Comparison of ENCODE assay signal across 8 cellular contexts in the genomic region with DNA sequence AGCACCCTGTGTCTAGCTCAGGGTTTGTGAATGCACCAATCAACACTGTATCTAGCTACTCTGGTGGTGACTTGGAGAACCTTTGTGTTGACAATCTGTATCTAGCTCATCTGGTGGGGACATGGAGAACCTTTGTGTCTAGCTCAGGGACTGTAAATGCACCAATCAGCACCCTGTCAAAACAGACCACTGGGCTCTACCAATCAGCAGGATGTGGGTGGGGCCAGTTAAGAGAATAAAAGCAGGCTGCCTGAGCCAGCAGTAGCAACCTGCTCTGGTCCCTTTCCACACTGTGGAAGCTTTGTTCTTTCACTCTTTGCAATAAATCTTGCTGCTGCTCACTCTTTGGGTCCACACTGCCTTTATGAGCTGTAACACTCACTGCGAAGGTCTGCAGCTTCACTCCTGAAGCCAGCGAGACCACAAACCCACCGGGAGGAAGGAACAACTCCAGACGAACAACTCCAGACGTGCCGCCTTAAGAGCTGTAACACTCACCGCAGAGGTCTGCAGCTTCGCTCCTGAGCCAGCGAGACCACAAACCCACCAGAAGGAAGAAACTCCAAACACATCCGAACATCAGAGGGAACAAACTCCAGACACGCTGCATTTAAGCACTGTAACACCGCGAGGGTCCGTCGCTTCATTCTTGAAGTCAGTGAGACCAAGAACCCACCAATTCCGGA. TPM values are rescaled to one million over a fixed set of nuclear protein-coding genes. Genes with fewer than 3 reads are reported as not detected.
DNase-seq lines count a peak whose midpoint lies in the region; TF ChIP-seq lines count a peak whose summit lies in the region.
"Not testable (repeated sequence)": the region's sequence is repeated elsewhere in the genome, so short reads cannot be mapped to it uniquely, and the experiment has no call there.

No MANE protein-coding gene starts in this region.

- H3K27me3 Mint-ChIP-seq in H9 (ENCODE audit: low read depth); activated CD4-positive, alpha-beta T cell treated with anti-CD3 and anti-CD28 coated beads, Interleukin-2, amount 10 ng/mL, durations not matched to agents 7 days and 5 days; activated T-helper 1 cell treated with anti-CD3 and anti-CD28 coated beads, Interleukin-12 subunit alpha, Interleukin-12 subunit beta, Interleukin-2, Interleukin-4 antibody, amounts not matched to agents 30 ng/mL and 10 ng/mL and 1 ng/mL, durations not matched to agents 14 hours and 24 hours and 36 hours (ENCODE audit: insufficient read depth); MCF 10A (ENCODE audit: insufficient read depth, unreplicated experiment): not testable (repeated sequence)

- no CpG with 5 or more reads among the region's 16 CpGs for WGBS in H9 (ENCODE audit: extremely low coverage, insufficient read length, low lambda C conversion rate)
- 85% methylated on average over 16 of the region's 16 CpGs for WGBS in mesenchymal stem cell

- H3K4me1 ChIP-seq in BLaER1 (peaks cover 30% of the 10 kb centered on the region), mesenchymal stem cell (ENCODE audit: control insufficient read depth, insufficient read depth, low read depth, low read length) (peaks cover 23% of the 10 kb centered on the region)
- not testable (repeated sequence) for H3K4me1 ChIP-seq in H9 (ENCODE audit: insufficient read depth, low read length)

- not testable (repeated sequence) for H4K5ac ChIP-seq in H9 (ENCODE audit: insufficient read length, low read depth, low read length)

- not testable (repeated sequence) for H3K4ac ChIP-seq in H9 (ENCODE audit: low read depth, low read length); mesenchymal stem cell (ENCODE audit: low read depth in 1 of 2, low read length in 2 of 2)

- H3K4me3 Mint-ChIP-seq in H9; MCF 10A (ENCODE audit: unreplicated experiment): not testable (repeated sequence)
- H3K4me3 Mint-ChIP-seq in activated CD4-positive, alpha-beta T cell treated with anti-CD3 and anti-CD28 coated beads, Interleukin-2, amount 10 ng/mL, durations not matched to agents 7 days and 5 days, result peak overlapping the region; percentile 43
- H3K4me3 Mint-ChIP-seq in activated T-helper 1 cell treated with anti-CD3 and anti-CD28 coated beads, Interleukin-12 subunit alpha, Interleukin-12 subunit beta, Interleukin-2, Interleukin-4 antibody, amounts not matched to agents 30 ng/mL and 10 ng/mL and 1 ng/mL, durations not matched to agents 14 hours and 24 hours and 36 hours, result peak overlapping the region; percentile 56

- DNase-seq in H9; activated T-helper 1 cell treated with anti-CD3 and anti-CD28 coated beads, Interleukin-12 subunit alpha, Interleukin-12 subunit beta, Interleukin-2, Interleukin-4 antibody, amounts not matched to agents 30 ng/mL and 10 ng/mL and 1 ng/mL, durations not matched to agents 14 hours and 24 hours and 36 hours (ENCODE audit: low spot score); MCF 10A (ENCODE audit: unreplicated experiment); mesenchymal stem cell: not testable (repeated sequence)
- DNase-seq in activated CD4-positive, alpha-beta T cell treated with anti-CD3 and anti-CD28 coated beads, Interleukin-2, amount 10 ng/mL, durations not matched to agents 7 days and 5 days, result peak; percentile 22
- DNase-seq in stimulated activated CD4-positive, alpha-beta T cell treated with anti-CD3 and anti-CD28 coated beads, Interleukin-1b, Interleukin-23, amount 100 ng/mL, for 48 hours, result peak; percentile 43

- not testable (repeated sequence) for H2AK5ac ChIP-seq in H9 (ENCODE audit: insufficient read length, low read length)
- H2AK5ac ChIP-seq in mesenchymal stem cell (ENCODE audit: low read length, severe bottlenecking), result peak overlapping the region; percentile 66

- not testable (repeated sequence) for H2BK15ac ChIP-seq in H9 (ENCODE audit: low read depth, low read length); mesenchymal stem cell (ENCODE audit: low read depth, poor library complexity, severe bottlenecking)

- not testable (repeated sequence) for H2AFZ ChIP-seq in H9 (ENCODE audit: low read length); mesenchymal stem cell (ENCODE audit: low read depth, low read length)

- H2BK5ac ChIP-seq in H9 (ENCODE audit: insufficient read length, low read length); mesenchymal stem cell (ENCODE audit: low read depth, low read length, poor library complexity, severe bottlenecking): not testable (repeated sequence)

- H3K14ac ChIP-seq in H9 (ENCODE audit: insufficient read depth, low read length); mesenchymal stem cell (ENCODE audit: low read length in 2 of 2): not testable (repeated sequence)

- H4K8ac ChIP-seq in H9 (replicated peaks; ENCODE audit: insufficient read length, low read depth, low read length); mesenchymal stem cell (ENCODE audit: low read length): not testable (repeated sequence)

- H3T11ph ChIP-seq in H9 (ENCODE audit: low read length), result not testable (repeated sequence)

- 0 out of 2 replicates have a peak, but pooled peaks have one; percentile 29 for TF ChIP-seq POLR2A in Raji (IDR thresholded peaks at IDR 0.05; ENCODE audit: insufficient read depth, low read depth, low read length)

- not testable (repeated sequence) for H3K18ac ChIP-seq in H9 (ENCODE audit: insufficient read length, low read depth, low read length); mesenchymal stem cell (ENCODE audit: low read depth in 1 of 2, low read length in 2 of 2)

- H3K27ac Mint-ChIP-seq in H9 (peak overlapping the region; percentile 73 to 95 (median 92); a peak in 6 of 7 replicates), MCF 10A (ENCODE audit: low read depth, unreplicated experiment) (peak overlapping the region; percentile 57)
- peak overlapping the region; percentile 82 for H3K27ac Mint-ChIP-seq in activated CD4-positive, alpha-beta T cell treated with anti-CD3 and anti-CD28 coated beads, Interleukin-2, amount 10 ng/mL, durations not matched to agents 7 days and 5 days
- H3K27ac Mint-ChIP-seq in activated T-helper 1 cell treated with anti-CD3 and anti-CD28 coated beads, Interleukin-12 subunit alpha, Interleukin-12 subunit beta, Interleukin-2, Interleukin-4 antibody, amounts not matched to agents 30 ng/mL and 10 ng/mL and 1 ng/mL, durations not matched to agents 14 hours and 24 hours and 36 hours, result peak overlapping the region; percentile 90

- not testable (repeated sequence) for H3K27ac ChIP-seq in BLaER1; H9 (ENCODE audit: insufficient read length, low read depth, low read length); mesenchymal stem cell (ENCODE audit: low read length, poor library complexity, severe bottlenecking)

- H4K20me1 ChIP-seq in BLaER1, result peaks cover 48% of the 10 kb centered on the region
- H4K20me1 ChIP-seq in H9 (ENCODE audit: control insufficient read depth, insufficient read depth, insufficient read length), result not testable (repeated sequence)

- not testable (repeated sequence) for H3K4me3 ChIP-seq in BLaER1; mesenchymal stem cell (ENCODE audit: insufficient read depth in 1 of 2, low read depth in 1 of 2, low read length in 2 of 2)

- intact Hi-C loops in activated T-helper 1 cell treated with anti-CD3 and anti-CD28 coated beads, Interleukin-12 subunit alpha, Interleukin-12 subunit beta, Interleukin-2, Interleukin-4 antibody, amounts not matched to agents 30 ng/mL and 10 ng/mL and 1 ng/mL, durations not matched to agents 14 hours and 24 hours and 36 hours (cut with micrococcal nuclease); MCF 10A (cut with micrococcal nuclease): not testable (repeated sequence)

- H3K79me2 ChIP-seq in H9 (ENCODE audit: insufficient read depth, low read length), result not testable (repeated sequence)

- H3K79me1 ChIP-seq in H9 (ENCODE audit: insufficient read depth, low read depth, low read length, poor library complexity, severe bottlenecking), result not testable (repeated sequence)
- H3K79me1 ChIP-seq in mesenchymal stem cell (replicated peaks; ENCODE audit: low read length, poor library complexity, severe bottlenecking), result peaks cover 34% of the 10 kb centered on the region

- H3K23me2 ChIP-seq in H9 (ENCODE audit: insufficient read length, low read depth, low read length, poor library complexity, severe bottlenecking), result not testable (repeated sequence)

- not testable (repeated sequence) for H3K9ac ChIP-seq in BLaER1; H9 (ENCODE audit: extremely low read depth, insufficient read length, low read length); mesenchymal stem cell (ENCODE audit: low read length)

- not testable (repeated sequence) for H2BK20ac ChIP-seq in H9 (ENCODE audit: low read depth, low read length, poor library complexity, severe bottlenecking)

- not testable (repeated sequence) for H3K36me3 ChIP-seq in BLaER1
- peaks cover 0 to 27% of the 10 kb centered on the region in 2 experiments for H3K36me3 ChIP-seq in mesenchymal stem cell (ENCODE audit: control insufficient read depth in 1 of 2, insufficient read depth in 2 of 2, low read depth in 1 of 2, low read length in 2 of 2)

- POLR2A ChIA-PET in activated CD4-positive, alpha-beta T cell treated with anti-CD3 and anti-CD28 coated beads, Interleukin-2, amount 10 ng/mL, durations not matched to agents 7 days and 5 days (lab: Charles Lee); MCF 10A (lab: Yijun Ruan, JAX): not testable (repeated sequence)

- BruUV-seq in MCF 10A (replicated peaks; lab: Mats Ljungman, UMichigan), result not testable (repeated sequence)

- not testable (repeated sequence) for H2BK120ac ChIP-seq in H9 (ENCODE audit: low read depth, low read length, poor library complexity, severe bottlenecking); mesenchymal stem cell (ENCODE audit: low read depth, low read length)

- H3K4me1 Mint-ChIP-seq in H9, result peaks cover 34 to 38% of the 10 kb centered on the region in 2 experiments
- H3K4me1 Mint-ChIP-seq in activated CD4-positive, alpha-beta T cell treated with anti-CD3 and anti-CD28 coated beads, Interleukin-2, amount 10 ng/mL, durations not matched to agents 7 days and 5 days; MCF 10A (ENCODE audit: insufficient read depth, unreplicated experiment): not testable (repeated sequence)
- H3K4me1 Mint-ChIP-seq in activated T-helper 1 cell treated with anti-CD3 and anti-CD28 coated beads, Interleukin-12 subunit alpha, Interleukin-12 subunit beta, Interleukin-2, Interleukin-4 antibody, amounts not matched to agents 30 ng/mL and 10 ng/mL and 1 ng/mL, durations not matched to agents 14 hours and 24 hours and 36 hours (ENCODE audit: low read depth), result peaks cover 13% of the 10 kb centered on the region

- TF ChIP-seq CTCF in H9 (conservative IDR thresholded peaks at IDR 0.05); MCF 10A (IDR thresholded peaks at IDR 0.05; ENCODE audit: unreplicated experiment): not testable (repeated sequence)

- not testable (repeated sequence) for H3K56ac ChIP-seq in H9 (ENCODE audit: insufficient read length, low read depth, low read length)

- H3K4me2 ChIP-seq in BLaER1, result peak overlapping the region; percentile 74
- H3K4me2 ChIP-seq in H9 (ENCODE audit: insufficient read depth, insufficient read length, low read length); mesenchymal stem cell (ENCODE audit: low read length, poor library complexity, severe bottlenecking): not testable (repeated sequence)

- H3K23ac ChIP-seq in H9 (ENCODE audit: insufficient read length, low read depth, low read length); mesenchymal stem cell (ENCODE audit: low read length in 2 of 2): not testable (repeated sequence)

- CTCF ChIA-PET in activated CD4-positive, alpha-beta T cell treated with anti-CD3 and anti-CD28 coated beads, Interleukin-2, amount 10 ng/mL, durations not matched to agents 7 days and 5 days (lab: Charles Lee), result interaction anchor here (0.6 to 1.2 kb wide), 2 partner anchors 11 to 90 kb away, joined by 3 read pairs; no protein-coding TSS in a partner anchor
- CTCF ChIA-PET in MCF 10A (lab: Yijun Ruan, JAX), result interaction anchor here (0.7 kb wide), 2 partner anchors 10 to 15 kb away, joined by 3 read pairs; no protein-coding TSS in a partner anchor

- H4K91ac ChIP-seq in H9 (ENCODE audit: insufficient read length, low read depth, low read length); mesenchymal stem cell (ENCODE audit: low read length): not testable (repeated sequence)

- H3K36me3 Mint-ChIP-seq in H9 (ENCODE audit: insufficient read depth in 1 of 3, low read depth in 3 of 3), result peaks cover 24 to 36% (median 27%) of the 10 kb centered on the region in 3 experiments
- H3K36me3 Mint-ChIP-seq in activated CD4-positive, alpha-beta T cell treated with anti-CD3 and anti-CD28 coated beads, Interleukin-2, amount 10 ng/mL, durations not matched to agents 7 days and 5 days (ENCODE audit: low read depth); activated T-helper 1 cell treated with anti-CD3 and anti-CD28 coated beads, Interleukin-12 subunit alpha, Interleukin-12 subunit beta, Interleukin-2, Interleukin-4 antibody, amounts not matched to agents 30 ng/mL and 10 ng/mL and 1 ng/mL, durations not matched to agents 14 hours and 24 hours and 36 hours (ENCODE audit: low read depth); MCF 10A (ENCODE audit: insufficient read depth, unreplicated experiment): not testable (repeated sequence)

- H3K27me3 ChIP-seq in BLaER1, result peaks cover 16% of the 10 kb centered on the region; the same call in 1 of the 2 replicates
- not testable (repeated sequence) for H3K27me3 ChIP-seq in H9 (ENCODE audit: insufficient read depth, low read length); mesenchymal stem cell (ENCODE audit: control insufficient read depth in 1 of 2, insufficient read depth in 1 of 2, low read length in 2 of 2)

- H2BK12ac ChIP-seq in H9 (ENCODE audit: insufficient read length, low read depth, low read length); mesenchymal stem cell (ENCODE audit: low read length in 2 of 2): not testable (repeated sequence)

- not testable (repeated sequence) for H3K9me3 ChIP-seq in BLaER1; H9 (ENCODE audit: control insufficient read depth, low read depth, low read length); mesenchymal stem cell (ENCODE audit: control insufficient read depth, low read length)

- H3K9me3 Mint-ChIP-seq in H9, result peaks cover 6 to 10% of the 10 kb centered on the region in 2 experiments; a peak in 3 of 5 replicates
- not testable (repeated sequence) for H3K9me3 Mint-ChIP-seq in activated CD4-positive, alpha-beta T cell treated with anti-CD3 and anti-CD28 coated beads, Interleukin-2, amount 10 ng/mL, durations not matched to agents 7 days and 5 days; activated T-helper 1 cell treated with anti-CD3 and anti-CD28 coated beads, Interleukin-12 subunit alpha, Interleukin-12 subunit beta, Interleukin-2, Interleukin-4 antibody, amounts not matched to agents 30 ng/mL and 10 ng/mL and 1 ng/mL, durations not matched to agents 14 hours and 24 hours and 36 hours; MCF 10A (ENCODE audit: unreplicated experiment)

RNA-seq across cellular contexts. Expression of a gene that starts 27.4 kb away (rescaled TPM):
- 29.1 and 29.2 TPM in 2 replicates for total RNA-seq in H9 (2021)
- 1 to 10 TPM; 1.4 TPM for total RNA-seq in activated CD4-positive, alpha-beta T cell treated with anti-CD3 and anti-CD28 coated beads, Interleukin-2, amount 10 ng/mL, durations not matched to agents 7 days and 5 days
- 2.5 and 2.6 TPM in 2 replicates for total RNA-seq in activated T-helper 1 cell treated with anti-CD3 and anti-CD28 coated beads, Interleukin-12 subunit alpha, Interleukin-12 subunit beta, Interleukin-2, Interleukin-4 antibody, amounts not matched to agents 30 ng/mL and 10 ng/mL and 1 ng/mL, durations not matched to agents 14 hours and 24 hours and 36 hours
- total RNA-seq in MCF 10A (2022), result 4.9 and 5.5 TPM in 2 replicates
- polyA plus RNA-seq in mesenchymal stem cell (2013, experiment 1 of 2), result 3.8 TPM
- polyA plus RNA-seq in mesenchymal stem cell (2013, experiment 2 of 2), result 3.6 TPM

RNA-seq across cellular contexts. Expression of a gene that starts 43.7 kb away (rescaled TPM):
- total RNA-seq in H9 (2021) (11.7 and 12.2 TPM in 2 replicates), MCF 10A (2022) (5.1 and 6.6 TPM in 2 replicates)
- total RNA-seq in activated CD4-positive, alpha-beta T cell treated with anti-CD3 and anti-CD28 coated beads, Interleukin-2, amount 10 ng/mL, durations not matched to agents 7 days and 5 days, result 10 to 100 TPM; 14.7 to 14.9 TPM
- 11.1 and 13.5 TPM in 2 replicates for total RNA-seq in activated T-helper 1 cell treated with anti-CD3 and anti-CD28 coated beads, Interleukin-12 subunit alpha, Interleukin-12 subunit beta, Interleukin-2, Interleukin-4 antibody, amounts not matched to agents 30 ng/mL and 10 ng/mL and 1 ng/mL, durations not matched to agents 14 hours and 24 hours and 36 hours
- 3.7 TPM for polyA plus RNA-seq in mesenchymal stem cell (2013, experiment 1 of 2)
- 3.7 TPM for polyA plus RNA-seq in mesenchymal stem cell (2013, experiment 2 of 2)
